9 cellular contexts compared by ENCODE assay signal in genomic region chr5:107597803-107598202, GRCh38.
"Had no signal": no experiment of that assay in that cellular context is flagged by ENCODE, and none has a peak within 500 bp of the region (broad histone marks: within the 10 kb centered on the region; RNA-seq: fewer than 3 reads in every experiment).

No MANE protein-coding gene starts in this region.

- H3K27ac Mint-ChIP-seq: IgD-negative memory B cell had no signal

- H3K4me1 Mint-ChIP-seq: IgD-negative memory B cell had no signal

- H3K27ac ChIP-seq: GM23248, HL-60 had no signal

- H3K9me3 ChIP-seq: HAP-1 had no signal

- DNase-seq: GM23248, GOT3, H7, KBM-7 had no signal

- H3K4me3 Mint-ChIP-seq: IgD-negative memory B cell had no signal

- FAIRE-seq: HepG2 had no signal

- H3K4me3 ChIP-seq: GM23248, HAP-1 had no signal

- ATAC-seq: HCT116, HepG2 had no signal

- H3K27me3 Mint-ChIP-seq: IgD-negative memory B cell had no signal

- H3K36me3 ChIP-seq: HAP-1 had no signal

- H3K36me3 Mint-ChIP-seq: IgD-negative memory B cell had no signal
